ENCODE assay signal across 11 cellular contexts in the genomic region with DNA sequence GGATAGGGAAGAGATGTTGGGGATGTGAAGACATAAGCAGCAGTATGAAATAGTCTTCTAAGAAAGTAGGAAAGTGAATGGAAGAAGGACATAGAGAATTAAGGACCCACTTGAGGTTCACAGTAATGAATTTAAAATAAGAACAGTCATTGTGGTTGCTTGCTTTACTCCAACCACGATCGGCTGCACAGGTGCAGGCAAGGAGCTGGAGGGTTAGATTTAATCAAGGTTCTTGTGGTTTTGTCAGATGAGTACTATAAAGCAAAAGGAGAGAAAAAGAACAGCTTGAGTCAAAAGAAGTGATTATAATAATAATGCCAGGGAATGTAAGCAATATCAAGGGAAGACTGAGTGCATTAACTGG. TPM values are rescaled to one million over a fixed set of nuclear protein-coding genes. Genes with fewer than 3 reads are reported as not detected.
A peak's percentile ranks its signal among the peaks of the same experiment; 100 is the strongest.
DNase-seq lines count a peak whose midpoint lies in the region; ATAC-seq, FAIRE-seq and TF ChIP-seq lines count a peak whose summit lies in the region.
"Had no signal": no experiment of that assay in that cellular context is flagged by ENCODE, and none has a peak within 500 bp of the region (broad histone marks: within the 10 kb centered on the region; RNA-seq: fewer than 3 reads in every experiment).

No MANE protein-coding gene starts in this region.

- peaks cover 33% of the 10 kb centered on the region for H3K4me1 Mint-ChIP-seq in T-helper 2 cell treated with Interferon-gamma antibody and Interleukin-4, amounts not matched to agents 5 μg/mL and 100 μg/mL, for 36 hours (ENCODE audit: low read depth)
- H3K4me1 Mint-ChIP-seq in activated naive CD4-positive, alpha-beta T cell treated with anti-CD3 and anti-CD28 coated beads, Interleukin-2, amount 10 ng/mL, durations not matched to agents 7 days and 5 days: peaks cover 42% of the 10 kb centered on the region

- H3K36me3 ChIP-seq in DND-41 (ENCODE audit: insufficient read depth, low read length) (peaks cover 37% of the 10 kb centered on the region), small intestine (ENCODE audit: control insufficient read depth in 2 of 2, insufficient read depth in 2 of 2, low read length in 2 of 2) (peaks cover 5 to 10% of the 10 kb centered on the region in 2 donors)

- H3K4me1 ChIP-seq in DND-41 (ENCODE audit: insufficient read depth, low read length): peaks cover 53% of the 10 kb centered on the region
- no peaks in the 10 kb centered on the region for H3K4me1 ChIP-seq in small intestine (ENCODE audit: control insufficient read depth in 2 of 2, insufficient read depth in 1 of 2, low read depth in 1 of 2, low read length in 1 of 2)

- H3K27me3 Mint-ChIP-seq in T-helper 2 cell treated with Interferon-gamma antibody and Interleukin-4, amounts not matched to agents 5 μg/mL and 100 μg/mL, for 36 hours (ENCODE audit: low read depth): no peaks in the 10 kb centered on the region
- H3K27me3 Mint-ChIP-seq in activated naive CD4-positive, alpha-beta T cell treated with anti-CD3 and anti-CD28 coated beads, Interleukin-2, amount 10 ng/mL, durations not matched to agents 7 days and 5 days: no peaks in the 10 kb centered on the region

- WGBS in small intestine, 3 donors: 76 to 90% (median 82%) methylated on average over 2 of the region's 2 CpGs

- H3K4me2 ChIP-seq in DND-41 (ENCODE audit: insufficient read depth, low read length): peak overlapping the region; percentile 63

- H3K79me2 ChIP-seq in DND-41 (ENCODE audit: insufficient read depth, low read length): peaks cover 7% of the 10 kb centered on the region; the same call in 1 of the 2 replicates

- H3K27ac ChIP-seq in DND-41 (ENCODE audit: low read length): peak overlapping the region; percentile 82
- no peak overlapping the region for H3K27ac ChIP-seq in small intestine (ENCODE audit: low read depth in 1 of 2, low read length in 1 of 2)
- H3K27ac ChIP-seq: dorsolateral prefrontal cortex had no signal

- H3K36me3 Mint-ChIP-seq in T-helper 2 cell treated with Interferon-gamma antibody and Interleukin-4, amounts not matched to agents 5 μg/mL and 100 μg/mL, for 36 hours (ENCODE audit: low read depth): peaks cover 27% of the 10 kb centered on the region
- peaks cover 42% of the 10 kb centered on the region for H3K36me3 Mint-ChIP-seq in activated naive CD4-positive, alpha-beta T cell treated with anti-CD3 and anti-CD28 coated beads, Interleukin-2, amount 10 ng/mL, durations not matched to agents 7 days and 5 days

- H4K20me1 ChIP-seq in DND-41 (ENCODE audit: insufficient read depth, low read length): no peaks in the 10 kb centered on the region

- H3K27ac Mint-ChIP-seq in T-helper 2 cell treated with Interferon-gamma antibody and Interleukin-4, amounts not matched to agents 5 μg/mL and 100 μg/mL, for 36 hours: peak overlapping the region; percentile 93
- peak overlapping the region; percentile 88 for H3K27ac Mint-ChIP-seq in activated naive CD4-positive, alpha-beta T cell treated with anti-CD3 and anti-CD28 coated beads, Interleukin-2, amount 10 ng/mL, durations not matched to agents 7 days and 5 days

- H3K9me3 ChIP-seq in DND-41 (ENCODE audit: insufficient read depth, low read length, severe bottlenecking) (no peaks in the 10 kb centered on the region), small intestine (ENCODE audit: control insufficient read depth, low read depth) (no peaks in the 10 kb centered on the region)

- H3K9ac ChIP-seq in DND-41 (ENCODE audit: low read depth, low read length): peak overlapping the region; percentile 43

- H2AFZ ChIP-seq in DND-41 (ENCODE audit: low read depth, low read length): no peak overlapping the region

- FAIRE-seq in small intestine (lab: Jason Lieb, UNC): no peak

- peak overlapping the region in 1 of 2 experiments; percentile 33; a peak in 1 of 4 replicates for H3K4me3 ChIP-seq in DND-41 (ENCODE audit: low read depth in 1 of 2, low read length in 2 of 2)
- H3K4me3 ChIP-seq in small intestine (ENCODE audit: low read depth in 1 of 2, low read length in 2 of 2): no peak overlapping the region
- H3K4me3 ChIP-seq: dorsolateral prefrontal cortex had no signal

- TF ChIP-seq CTCF in DND-41 (IDR thresholded peaks at IDR 0.05; ENCODE audit: borderline replicate concordance, extremely low read depth, low read length, poor library complexity, severe bottlenecking): no peak

- no peaks in the 10 kb centered on the region for H3K9me3 Mint-ChIP-seq in T-helper 2 cell treated with Interferon-gamma antibody and Interleukin-4, amounts not matched to agents 5 μg/mL and 100 μg/mL, for 36 hours
- no peaks in the 10 kb centered on the region for H3K9me3 Mint-ChIP-seq in activated naive CD4-positive, alpha-beta T cell treated with anti-CD3 and anti-CD28 coated beads, Interleukin-2, amount 10 ng/mL, durations not matched to agents 7 days and 5 days

- ATAC-seq in DND-41 (ENCODE audit: insufficient read depth, low read depth): peak; percentile 94
- ATAC-seq in GM18867 (IDR thresholded peaks at IDR 0.05; ENCODE audit: unreplicated experiment): no peak
- ATAC-seq in HG03442 (IDR thresholded peaks at IDR 0.05; ENCODE audit: unreplicated experiment): no peak

- peak overlapping the region; percentile 74 for H3K4me3 Mint-ChIP-seq in T-helper 2 cell treated with Interferon-gamma antibody and Interleukin-4, amounts not matched to agents 5 μg/mL and 100 μg/mL, for 36 hours
- H3K4me3 Mint-ChIP-seq in activated naive CD4-positive, alpha-beta T cell treated with anti-CD3 and anti-CD28 coated beads, Interleukin-2, amount 10 ng/mL, durations not matched to agents 7 days and 5 days: no peak overlapping the region

- CTCF ChIA-PET in activated naive CD4-positive, alpha-beta T cell treated with anti-CD3 and anti-CD28 coated beads, Interleukin-2, amount 10 ng/mL, durations not matched to agents 7 days and 5 days (lab: Charles Lee): interaction anchor here (0.8 kb wide), 1 partner anchor 114 kb away, joined by 3 read pairs; no protein-coding TSS in a partner anchor

- H3K27me3 ChIP-seq in DND-41 (ENCODE audit: insufficient read depth, low read length, poor library complexity) (no peaks in the 10 kb centered on the region), small intestine (ENCODE audit: control insufficient read depth in 2 of 2, insufficient read depth in 2 of 2, low read length in 2 of 2) (no peaks in the 10 kb centered on the region)
- H3K27me3 ChIP-seq: dorsolateral prefrontal cortex had no signal

- peak; percentile 85 for DNase-seq in DND-41
- peak; percentile 55 for DNase-seq in T-helper 2 cell treated with Interferon-gamma antibody and Interleukin-4, amounts not matched to agents 5 μg/mL and 100 μg/mL, for 36 hours (ENCODE audit: low spot score)
- DNase-seq in activated naive CD4-positive, alpha-beta T cell treated with anti-CD3 and anti-CD28 coated beads, Interleukin-2, amount 10 ng/mL, durations not matched to agents 7 days and 5 days: peak; percentile 69
- DNase-seq in small intestine: peak; percentile 9
- DNase-seq in NCI-H510A (lab: John Stamatoyannopoulos, UW): no peak
- no peak for DNase-seq in NCI-H1417 treated with DMSO at 0.1 percent for 48 hours (lab: John Stamatoyannopoulos, UW)
- DNase-seq: COR-L47, dorsolateral prefrontal cortex, NCI-H69 had no signal

RNA-seq across cellular contexts. Expression of gene RBM34, which starts 46.1 kb away (rescaled TPM):
- polyA plus RNA-seq in small intestine: 10 to 100 TPM; 51.8 to 76.7 (median 54.3) TPM

Comparison
In these comparisons a context has a peak if more than half of its experiments do, and no peak if none do; other contexts are left out.
1. DNase-seq: peak in DND-41 (single experiment), T-helper 2 cell treated with Interferon-gamma antibody and Interleukin-4, amounts not matched to agents 5 μg/mL and 100 μg/mL, for 36 hours (single experiment), activated naive CD4-positive, alpha-beta T cell treated with anti-CD3 and anti-CD28 coated beads, Interleukin-2, amount 10 ng/mL, durations not matched to agents 7 days and 5 days (single experiment) and small intestine (single experiment); none in NCI-H510A (single experiment) and NCI-H1417 treated with DMSO at 0.1 percent for 48 hours (single experiment).